Comparison of ENCODE assay signal across 13 cellular contexts in the genomic region with DNA sequence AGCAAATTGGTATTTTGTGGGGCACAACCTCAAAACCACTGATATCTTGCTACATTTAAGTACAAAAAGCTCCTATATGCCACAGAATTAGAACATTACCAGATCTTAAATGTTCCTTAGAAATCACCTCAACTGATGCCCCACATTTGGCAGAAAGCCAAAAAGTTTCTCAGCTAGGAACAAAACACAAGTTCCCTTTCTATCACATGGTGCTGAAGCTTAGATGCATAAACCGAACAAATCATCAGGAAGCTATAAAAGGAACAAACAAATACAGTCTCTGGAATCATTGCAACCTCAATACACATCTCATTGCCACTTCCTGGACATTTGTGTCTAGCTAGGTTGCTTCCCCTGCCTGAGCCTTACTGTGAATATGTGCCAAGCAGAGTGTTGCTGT.
DNase-seq lines count a peak whose midpoint lies in the region; ATAC-seq, FAIRE-seq and TF ChIP-seq lines count a peak whose summit lies in the region.
"Had no signal": no experiment of that assay in that cellular context is flagged by ENCODE, and none has a peak within 500 bp of the region (broad histone marks: within the 10 kb centered on the region; RNA-seq: fewer than 3 reads in every experiment).

No MANE protein-coding gene starts in this region.

- ATAC-seq in natural killer cell treated with Interleukin-12 subunit alpha and Interleukin-12 subunit beta and Interleukin-15 and Interleukin-18, amount 100 ng/mL, for 72 hours: no peak
- ATAC-seq in GM21367 (IDR thresholded peaks at IDR 0.05; ENCODE audit: unreplicated experiment): no peak

- TF ChIP-seq POLR2A in endothelial cell of umbilical vein (IDR thresholded peaks at IDR 0.05; ENCODE audit: low read depth, low read length): no peak

- POLR2A ChIA-PET in endothelial cell of umbilical vein (lab: Charles Lee): no interaction called here

- FAIRE-seq in endothelial cell of umbilical vein (lab: Jason Lieb, UNC): no peak

- no peak overlapping the region for H3K9ac ChIP-seq in endothelial cell of umbilical vein (replicated peaks; ENCODE audit: extremely low read depth, insufficient read depth, low read length)

- H3K36me3 Mint-ChIP-seq in natural killer cell treated with Interleukin-12 subunit alpha and Interleukin-12 subunit beta and Interleukin-15 and Interleukin-18, amount 100 ng/mL, for 72 hours: no peaks in the 10 kb centered on the region

- H3K27ac Mint-ChIP-seq in natural killer cell treated with Interleukin-12 subunit alpha and Interleukin-12 subunit beta and Interleukin-15 and Interleukin-18, amount 100 ng/mL, for 72 hours: peak overlapping the region; percentile 6 to 66

- H3K4me3 ChIP-seq in endothelial cell of umbilical vein (replicated peaks in 1 of 3; ENCODE audit: insufficient read depth in 1 of 3, low read depth in 1 of 3, low read length in 3 of 3) (no peak overlapping the region), brain microvascular endothelial cell (ENCODE audit: low read depth, low read length) (no peak overlapping the region)
- H3K4me3 ChIP-seq: PC-9, transverse colon had no signal

- CTCF ChIA-PET in endothelial cell of umbilical vein (lab: Charles Lee): interaction anchor here (1.0 to 1.5 kb wide), 4 partner anchors 15 to 907 kb away, joined by 4 to 5 read pairs (median 4); no protein-coding TSS in a partner anchor

- no peak overlapping the region for H3K4me2 ChIP-seq in endothelial cell of umbilical vein (ENCODE audit: insufficient read depth, low read length)
- H3K4me2 ChIP-seq: PC-9 had no signal

- DNase-seq in NCI-H1417 (lab: John Stamatoyannopoulos, UW): peak; percentile 12 to 27 (median 13)
- no peak for DNase-seq in NCI-H1417 treated with DMSO at 0.1 percent for 48 hours (lab: John Stamatoyannopoulos, UW)
- peak; percentile 34 for DNase-seq in NCI-H1105 (lab: John Stamatoyannopoulos, UW)
- peak; percentile 37 for DNase-seq in endothelial cell of umbilical vein (ENCODE audit: low read depth, low spot score)
- no peak for DNase-seq in natural killer cell treated with Interleukin-12 subunit alpha and Interleukin-12 subunit beta and Interleukin-15 and Interleukin-18, amount 100 ng/mL, for 72 hours (ENCODE audit: low spot score)
- DNase-seq in NCI-H1048 (lab: John Stamatoyannopoulos, UW): no peak
- no peak for DNase-seq in brain microvascular endothelial cell
- DNase-seq: ACHN; activated CD4-positive, alpha-beta T cell treated with anti-CD3 and anti-CD28 coated beads for 1 hour; activated naive CD4-positive, alpha-beta T cell treated with Interleukin-2 at 50 U/mL for 16 hours; transverse colon had no signal

- H3K36me3 ChIP-seq in endothelial cell of umbilical vein (ENCODE audit: control insufficient read depth in 2 of 2, extremely low read depth in 1 of 2, insufficient read depth in 2 of 2, low read length in 2 of 2) (no peaks in the 10 kb centered on the region), brain microvascular endothelial cell (replicated peaks) (no peaks in the 10 kb centered on the region)
- H3K36me3 ChIP-seq: transverse colon had no signal

- H3K27me3 ChIP-seq in endothelial cell of umbilical vein (ENCODE audit: control insufficient read depth in 2 of 2, insufficient read depth in 2 of 2, low read length in 2 of 2): no peaks in the 10 kb centered on the region
- no peaks in the 10 kb centered on the region for H3K27me3 ChIP-seq in brain microvascular endothelial cell (replicated peaks)
- H3K27me3 ChIP-seq: transverse colon had no signal

- H3K9me3 Mint-ChIP-seq in natural killer cell treated with Interleukin-12 subunit alpha and Interleukin-12 subunit beta and Interleukin-15 and Interleukin-18, amount 100 ng/mL, for 72 hours: no peaks in the 10 kb centered on the region

- TF ChIP-seq CTCF in endothelial cell of umbilical vein (IDR thresholded peaks at IDR 0.05; ENCODE audit: extremely low read depth in 1 of 2, insufficient read depth in 1 of 2, low read depth in 1 of 2, low read length in 2 of 2) (no peak), brain microvascular endothelial cell (IDR thresholded peaks at IDR 0.05; ENCODE audit: low read depth, low read length, missing control alignments) (no peak)

- dilution Hi-C loops in endothelial cell of umbilical vein (cut with MboI; ENCODE audit: extremely low pct_ligation_motif_present, low sequenced_read_pairs): no loop called here

- no peaks in the 10 kb centered on the region for H3K27me3 Mint-ChIP-seq in natural killer cell treated with Interleukin-12 subunit alpha and Interleukin-12 subunit beta and Interleukin-15 and Interleukin-18, amount 100 ng/mL, for 72 hours

- H2AFZ ChIP-seq in endothelial cell of umbilical vein (ENCODE audit: low read depth, low read length): no peak overlapping the region
- H2AFZ ChIP-seq: PC-9 had no signal

- H3K4me1 ChIP-seq in endothelial cell of umbilical vein (ENCODE audit: control insufficient read depth, extremely low read depth, insufficient read depth, low read length): peaks cover 3% of the 10 kb centered on the region

- in situ Hi-C loops in brain microvascular endothelial cell (cut with HindIII; ENCODE audit: low pct_ligation_motif_present, low sequenced_read_pairs): no loop called here

- H3K27ac ChIP-seq in endothelial cell of umbilical vein (ENCODE audit: insufficient read depth, low read depth, low read length) (no peak overlapping the region), brain microvascular endothelial cell (no peak overlapping the region)
- H3K27ac ChIP-seq: PC-9 had no signal

- no peaks in the 10 kb centered on the region for H3K79me2 ChIP-seq in endothelial cell of umbilical vein (ENCODE audit: control insufficient read depth, insufficient read depth, low read length)

- no TSS peak for BruUV-seq in endothelial cell of umbilical vein (replicated peaks; lab: Mats Ljungman, UMichigan)

- H3K9me1 ChIP-seq in endothelial cell of umbilical vein (replicated peaks; ENCODE audit: control insufficient read depth, extremely low read depth, insufficient read depth, low read length): no peaks in the 10 kb centered on the region

- H4K20me1 ChIP-seq in endothelial cell of umbilical vein (replicated peaks; ENCODE audit: control insufficient read depth, extremely low read depth, insufficient read depth, low read length): no peaks in the 10 kb centered on the region

- no peak overlapping the region for H3K4me3 Mint-ChIP-seq in natural killer cell treated with Interleukin-12 subunit alpha and Interleukin-12 subunit beta and Interleukin-15 and Interleukin-18, amount 100 ng/mL, for 72 hours

- H3K9me3 ChIP-seq in endothelial cell of umbilical vein (replicated peaks; ENCODE audit: control insufficient read depth, insufficient read depth, low read length): no peaks in the 10 kb centered on the region
- H3K9me3 ChIP-seq: transverse colon had no signal

- peaks cover 15 to 27% of the 10 kb centered on the region in 2 donors for H3K4me1 Mint-ChIP-seq in natural killer cell treated with Interleukin-12 subunit alpha and Interleukin-12 subunit beta and Interleukin-15 and Interleukin-18, amount 100 ng/mL, for 72 hours (ENCODE audit: low read depth in 2 of 2)

- intact Hi-C loops in endothelial cell of umbilical vein (cut with micrococcal nuclease): no loop called here

TF ChIP-seq in endothelial cell of umbilical vein, 7 proteins besides CTCF, POLR2A, EP300 and RAD21:
- no peak for TF ChIP-seq FOS (IDR thresholded peaks at IDR 0.05; ENCODE audit: borderline replicate concordance, insufficient read depth, low read length)
- no peak for TF ChIP-seq POLR2AphosphoS5 (IDR thresholded peaks at IDR 0.05; ENCODE audit: insufficient read depth, low read depth, low read length)
- TF ChIP-seq MAX (IDR thresholded peaks at IDR 0.05; ENCODE audit: insufficient read depth, insufficient read length): no peak
- TF ChIP-seq MYC (IDR thresholded peaks at IDR 0.05; ENCODE audit: low read depth, low read length): no peak
- TF ChIP-seq GATA2 (IDR thresholded peaks at IDR 0.05; ENCODE audit: insufficient read depth, insufficient read length, low read depth, low read length): no peak

Comparison
In these comparisons a context has a peak if more than half of its experiments do, and no peak if none do; other contexts are left out.
1. DNase-seq: peak in NCI-H1417 (3 of 3), NCI-H1105 (single experiment) and endothelial cell of umbilical vein (single experiment); none in NCI-H1417 treated with DMSO at 0.1 percent for 48 hours (single experiment), natural killer cell treated with Interleukin-12 subunit alpha and Interleukin-12 subunit beta and Interleukin-15 and Interleukin-18, amount 100 ng/mL, for 72 hours (single experiment), NCI-H1048 (single experiment) and brain microvascular endothelial cell (single experiment).